Comparison of ENCODE assay signal across 35 cellular contexts in the genomic region with DNA sequence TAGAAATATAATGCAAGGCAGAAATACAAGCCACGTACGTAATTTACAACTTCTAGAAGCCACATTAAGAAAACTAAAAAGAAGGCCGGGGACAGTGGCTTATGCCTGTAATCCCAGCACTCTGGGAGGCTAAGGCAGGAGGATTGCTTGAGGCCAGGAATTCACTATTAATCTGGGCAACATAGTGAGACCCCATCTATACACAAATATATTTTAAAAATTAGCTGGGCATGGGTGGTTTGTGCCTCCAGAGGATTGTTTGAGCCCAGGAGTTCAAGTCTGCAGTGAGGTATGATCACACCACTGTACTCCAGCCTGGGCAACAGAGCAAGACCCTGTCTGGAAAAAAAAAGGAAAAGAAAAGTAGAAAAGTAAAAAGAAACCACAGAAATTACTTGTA.
"Had no signal": no experiment of that assay in that cellular context is flagged by ENCODE, and none has a peak within 500 bp of the region (broad histone marks: within the 10 kb centered on the region; RNA-seq: fewer than 3 reads in every experiment).

No MANE protein-coding gene starts in this region.

- H3K36me3 ChIP-seq: MG63 had no signal

- H3K9me3 ChIP-seq: MG63 had no signal

- H3K27me3 ChIP-seq: MG63 had no signal

- DNase-seq: Karpas-422, Kasumi-1, MG63, MM.1S, MV-4-11, NCI-H1048, NCI-H1092, NCI-H1092 treated with DMSO at 0.1 percent for 48 hours, NCI-H1105, NCI-H1105 treated with DMSO at 0.1 percent for 48 hours, NCI-H1417, NCI-H1417 treated with DMSO at 0.1 percent for 48 hours, NCI-H1436, NCI-H1436 treated with DMSO at 0.1 percent for 48 hours, NCI-H146, NCI-H1694, NCI-H1694 treated with DMSO at 0.1 percent for 48 hours, NCI-H187, NCI-H187 treated with DMSO at 0.1 percent for 48 hours, NCI-H1930, NCI-H2029, NCI-H2029 treated with DMSO at 0.1 percent for 48 hours, NCI-H2081, NCI-H2081 treated with DMSO at 0.1 percent for 48 hours, NCI-H2107, NCI-H2171, NCI-H2171 treated with DMSO at 0.1 percent for 48 hours, NCI-H2227 treated with DMSO at 0.1 percent for 48 hours, NCI-H226, NCI-H345, NCI-H446, NCI-H446 treated with DMSO at 0.1 percent for 48 hours, NCI-H510A, NCI-H510A treated with DMSO at 0.1 percent for 48 hours, NCI-H524 had no signal

- H3K4me3 ChIP-seq: MG63 had no signal
